Comparison of ENCODE assay signal across 9 cellular contexts in genomic region chr18:25561923-25562322, GRCh38.
A peak's percentile ranks its signal among the peaks of the same experiment; 100 is the strongest.
DNase-seq lines count a peak whose midpoint lies in the region; ATAC-seq and TF ChIP-seq lines count a peak whose summit lies in the region.
"Had no signal": no experiment of that assay in that cellular context is flagged by ENCODE, and none has a peak within 500 bp of the region (broad histone marks: within the 10 kb centered on the region; RNA-seq: fewer than 3 reads in every experiment).

No MANE protein-coding gene starts in this region.

- no peaks in the 10 kb centered on the region for H3K4me1 ChIP-seq in GM23338 (ENCODE audit: insufficient read depth)
- no peaks in the 10 kb centered on the region for H3K4me1 ChIP-seq in esophagus muscularis mucosa
- H3K4me1 ChIP-seq: HAP-1 had no signal

- WGBS in esophagus muscularis mucosa = 61% methylated on average over 6 of the region's 6 CpGs

- H3K4me1 Mint-ChIP-seq in GM23338 = peaks cover 3% of the 10 kb centered on the region; the same call in 2 of the 3 replicates
- H3K4me1 Mint-ChIP-seq in activated CD4-positive, alpha-beta memory T cell treated with anti-CD3 and anti-CD28 coated beads for 36 hours (ENCODE audit: low read depth) = no peaks in the 10 kb centered on the region

- TF ChIP-seq POLR2A in esophagus muscularis mucosa (IDR thresholded peaks at IDR 0.05; ENCODE audit: low read depth) = no peak

- H3K27me3 ChIP-seq in GM23338 (ENCODE audit: insufficient read depth) (no peaks in the 10 kb centered on the region), SU-DHL-6 (ENCODE audit: low read length) (no peaks in the 10 kb centered on the region), esophagus muscularis mucosa (no peaks in the 10 kb centered on the region)

- H3K4me2 ChIP-seq in GM23338 (no peak overlapping the region), SU-DHL-6 (ENCODE audit: low read depth, low read length, poor library complexity, severe bottlenecking) (no peak overlapping the region)

- CTCF ChIA-PET in activated CD4-positive, alpha-beta memory T cell treated with anti-CD3 and anti-CD28 coated beads for 36 hours (lab: Charles Lee) = no interaction called here

- TF ChIP-seq EP300 in esophagus muscularis mucosa (IDR thresholded peaks at IDR 0.05) = no peak

- H4K20me1 ChIP-seq in GM23338 (replicated peaks; ENCODE audit: insufficient read depth) = no peaks in the 10 kb centered on the region
- H4K20me1 ChIP-seq in SU-DHL-6 (ENCODE audit: low read depth, low read length) = no peaks in the 10 kb centered on the region

- DNase-seq in COLO668 (lab: John Stamatoyannopoulos, UW; ENCODE audit: unreplicated experiment) (peak; percentile 8), GM23338 (ENCODE audit: low spot score) (peak; percentile 66), iPS-NIHi7 (ENCODE audit: extremely low spot score) (peak; percentile 49), NCI-H2171 (lab: John Stamatoyannopoulos, UW) (no peak), esophagus muscularis mucosa (ENCODE audit: extremely low spot score) (no peak)
- no peak for DNase-seq in activated CD4-positive, alpha-beta memory T cell treated with anti-CD3 and anti-CD28 coated beads for 36 hours

- H3K27ac ChIP-seq in GM23338 (ENCODE audit: low read depth) (no peak overlapping the region), SU-DHL-6 (ENCODE audit: low read depth, low read length) (no peak overlapping the region), esophagus muscularis mucosa (replicated peaks in 1 of 4) (no peak overlapping the region)

- no peak overlapping the region for H3K27ac Mint-ChIP-seq in GM23338
- H3K27ac Mint-ChIP-seq in activated CD4-positive, alpha-beta memory T cell treated with anti-CD3 and anti-CD28 coated beads for 36 hours = no peak overlapping the region

- intact Hi-C loops in activated CD4-positive, alpha-beta memory T cell treated with anti-CD3 and anti-CD28 coated beads for 36 hours (cut with micrococcal nuclease) = no loop called here
- intact Hi-C loops in esophagus muscularis mucosa (cut with DNase I) = no loop called here

- no peaks in the 10 kb centered on the region for H3K9me3 Mint-ChIP-seq in GM23338
- no peaks in the 10 kb centered on the region for H3K9me3 Mint-ChIP-seq in activated CD4-positive, alpha-beta memory T cell treated with anti-CD3 and anti-CD28 coated beads for 36 hours

- ATAC-seq in GM23338 = peak; percentile 73
- no peak for ATAC-seq in HG03108 (IDR thresholded peaks at IDR 0.05; ENCODE audit: unreplicated experiment)

- H3K9me2 ChIP-seq in GM23338 (ENCODE audit: insufficient read depth) (no peaks in the 10 kb centered on the region), SU-DHL-6 (replicated peaks; ENCODE audit: insufficient read depth, low read length) (no peaks in the 10 kb centered on the region)

- POLR2A ChIA-PET in activated CD4-positive, alpha-beta memory T cell treated with anti-CD3 and anti-CD28 coated beads for 36 hours (lab: Charles Lee) = no interaction called here

- H3F3A ChIP-seq in GM23338 (replicated peaks; ENCODE audit: low read depth) (no peaks in the 10 kb centered on the region), SU-DHL-6 (ENCODE audit: insufficient read depth) (no peaks in the 10 kb centered on the region)

- H3K9me3 ChIP-seq in SU-DHL-6 (ENCODE audit: insufficient read depth, low read length) (no peaks in the 10 kb centered on the region), esophagus muscularis mucosa (no peaks in the 10 kb centered on the region)
- H3K9me3 ChIP-seq: HAP-1 had no signal

- no peaks in the 10 kb centered on the region for H3K36me3 Mint-ChIP-seq in GM23338 (ENCODE audit: low read depth)
- no peaks in the 10 kb centered on the region for H3K36me3 Mint-ChIP-seq in activated CD4-positive, alpha-beta memory T cell treated with anti-CD3 and anti-CD28 coated beads for 36 hours

- no peak overlapping the region for H3K4me3 Mint-ChIP-seq in GM23338
- no peak overlapping the region for H3K4me3 Mint-ChIP-seq in activated CD4-positive, alpha-beta memory T cell treated with anti-CD3 and anti-CD28 coated beads for 36 hours

- H3K27me3 Mint-ChIP-seq in GM23338 (ENCODE audit: insufficient read depth, low read depth, poor library complexity) = no peaks in the 10 kb centered on the region
- H3K27me3 Mint-ChIP-seq in activated CD4-positive, alpha-beta memory T cell treated with anti-CD3 and anti-CD28 coated beads for 36 hours = no peaks in the 10 kb centered on the region

- H3K9ac ChIP-seq in SU-DHL-6 (ENCODE audit: low read length) = no peak overlapping the region

- H2AFZ ChIP-seq in GM23338 (peak overlapping the region; percentile 60; the same call in 1 of the 2 replicates), SU-DHL-6 (ENCODE audit: low read depth, low read length, severe bottlenecking) (no peak overlapping the region)

- H3K4me3 ChIP-seq in GM23338 (no peak overlapping the region), SU-DHL-6 (ENCODE audit: insufficient read depth, low read length, poor library complexity, severe bottlenecking) (no peak overlapping the region), esophagus muscularis mucosa (no peak overlapping the region)
- H3K4me3 ChIP-seq: HAP-1 had no signal

- TF ChIP-seq CTCF in GM23338 (conservative IDR thresholded peaks at IDR 0.05; ENCODE audit: low read depth in 2 of 2) = peak; percentile 50 to 61
- TF ChIP-seq CTCF in SU-DHL-6 (IDR thresholded peaks at IDR 0.05; ENCODE audit: insufficient read depth, low read length, poor library complexity, severe bottlenecking) = peak; percentile 72
- TF ChIP-seq CTCF in esophagus muscularis mucosa (IDR thresholded peaks at IDR 0.05) = no peak

- H3K36me3 ChIP-seq in GM23338 (ENCODE audit: insufficient read depth) = no peaks in the 10 kb centered on the region
- H3K36me3 ChIP-seq in SU-DHL-6 (ENCODE audit: low read length) = no peaks in the 10 kb centered on the region
- H3K36me3 ChIP-seq in esophagus muscularis mucosa = no peaks in the 10 kb centered on the region
- H3K36me3 ChIP-seq: HAP-1 had no signal

- H3K79me2 ChIP-seq in GM23338 (replicated peaks; ENCODE audit: insufficient read depth) (no peaks in the 10 kb centered on the region), SU-DHL-6 (ENCODE audit: insufficient read depth, low read length) (no peaks in the 10 kb centered on the region)

TF ChIP-seq in GM23338, 12 proteins besides CTCF, POLR2A, EP300 and RAD21:
- no peak for TF ChIP-seq POLR2AphosphoS5 (IDR thresholded peaks at IDR 0.05; ENCODE audit: low read depth)
- TF ChIP-seq JUNB (IDR thresholded peaks at IDR 0.05; ENCODE audit: unreplicated experiment) = no peak
- no peak for TF ChIP-seq EZH2phosphoT487 (IDR thresholded peaks at IDR 0.05; ENCODE audit: unreplicated experiment)
- TF ChIP-seq ZNF114 (CRISPR knock-in tag; IDR thresholded peaks at IDR 0.05) = no peak
- no peak for TF ChIP-seq EZH2 (IDR thresholded peaks at IDR 0.05; ENCODE audit: low read depth, unreplicated experiment)
- no peak for TF ChIP-seq REST (IDR thresholded peaks at IDR 0.05; ENCODE audit: unreplicated experiment)

Comparison
In these comparisons a context has a peak if more than half of its experiments do, and no peak if none do; other contexts are left out.
1. DNase-seq: peak in COLO668 (single experiment), GM23338 (single experiment) and iPS-NIHi7 (single experiment); none in activated CD4-positive, alpha-beta memory T cell treated with anti-CD3 and anti-CD28 coated beads for 36 hours (single experiment), NCI-H2171 (single experiment) and esophagus muscularis mucosa (single experiment).
2. CTCF ChIP-seq: peak in GM23338 (2 of 2) and SU-DHL-6 (single experiment); none in esophagus muscularis mucosa (0 of 3).